8 cellular contexts compared by ENCODE assay signal in the genomic region with DNA sequence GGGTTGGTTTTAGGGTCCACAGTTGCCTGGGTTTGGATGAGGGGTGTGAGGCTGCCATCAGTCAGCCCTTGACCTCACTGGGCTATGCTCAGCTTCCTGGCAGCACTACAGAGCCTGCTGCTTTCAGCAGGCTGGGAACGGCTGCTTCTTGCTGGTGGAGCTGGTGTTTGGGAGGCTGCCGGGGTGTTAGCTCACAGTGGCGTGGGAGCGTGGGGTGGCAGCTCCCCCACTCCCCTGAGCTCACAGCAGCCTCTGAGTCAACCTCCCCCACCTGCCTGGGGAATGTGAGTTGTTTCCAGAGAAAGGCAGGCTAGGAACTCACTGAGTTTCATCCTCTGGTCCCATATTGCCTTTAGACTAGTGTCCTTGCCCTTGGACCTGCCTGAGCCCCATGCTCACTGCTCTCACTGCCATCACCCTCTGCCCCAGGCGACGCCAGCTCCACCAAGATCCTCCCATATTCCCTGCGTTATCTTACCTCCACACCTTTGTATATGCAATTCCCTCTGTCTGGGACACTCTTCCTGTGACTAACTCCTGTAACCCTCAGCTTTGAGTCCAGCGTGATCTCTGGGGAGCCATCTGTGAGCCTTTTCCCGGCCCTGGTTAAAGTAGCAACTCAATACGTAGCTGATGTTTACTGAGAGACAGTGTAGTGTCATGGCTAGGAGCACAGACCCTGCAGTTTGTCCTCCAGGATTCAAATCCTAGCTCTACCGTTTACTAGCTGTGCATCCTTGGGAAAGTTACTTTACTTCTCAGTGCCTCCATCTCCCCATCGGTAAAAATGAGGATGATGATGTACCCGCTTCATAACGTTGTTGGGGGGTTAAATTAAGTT. TPM values are rescaled to one million over a fixed set of nuclear protein-coding genes. Genes with fewer than 3 reads are reported as not detected.
DNase-seq lines count a peak whose midpoint lies in the region; ATAC-seq and TF ChIP-seq lines count a peak whose summit lies in the region.
"Had no signal": no experiment of that assay in that cellular context is flagged by ENCODE, and none has a peak within 500 bp of the region (broad histone marks: within the 10 kb centered on the region; RNA-seq: fewer than 3 reads in every experiment).

No MANE protein-coding gene starts in this region.

- no peaks in the 10 kb centered on the region for H3K9me3 ChIP-seq in stomach

- in situ Hi-C loops in GM13976 (cut with MboI; ENCODE audit: low sequenced_read_pairs, unreplicated experiment), result no loop called here

- TF ChIP-seq POLR2A in stomach (IDR thresholded peaks at IDR 0.05), result no peak

- no peak overlapping the region for H3K4me3 ChIP-seq in stomach

- DNase-seq in T follicular helper cell (ENCODE audit: low read depth), result peak; percentile 44
- DNase-seq in activated gamma-delta T cell (lab: John Stamatoyannopoulos, UW), result peak; percentile 27
- DNase-seq in left kidney (ENCODE audit: low read depth, low spot score), result peak; percentile 35
- no peak for DNase-seq in stomach
- DNase-seq in GM13976 (ENCODE audit: low spot score), result no peak

- peak overlapping the region in 3 of 5 donors; percentile 28 to 59 (median 49) for H3K27ac ChIP-seq in stomach
- H3K27ac ChIP-seq: KMS-11 had no signal

- 68 to 76% (median 73%) methylated on average over 11 to 14 of the region's 14 CpGs for WGBS in stomach, 5 donors

- ATAC-seq in HG02970 (IDR thresholded peaks at IDR 0.05; ENCODE audit: low FRiP score, unreplicated experiment), result no peak
- ATAC-seq in GM18520 (IDR thresholded peaks at IDR 0.05; ENCODE audit: unreplicated experiment), result no peak

- intact Hi-C loops in stomach (cut with DNase I; ENCODE audit: low total_unique reads), result no loop called here

- no peak for TF ChIP-seq CTCF in stomach (IDR thresholded peaks at IDR 0.05)
- no peak for TF ChIP-seq CTCF in GM13976 (IDR thresholded peaks at IDR 0.05; ENCODE audit: borderline replicate concordance, control extremely low read depth, extremely low read depth, insufficient read depth, missing control alignments)

- H3K36me3 ChIP-seq in stomach, result no peaks in the 10 kb centered on the region

- no peak for TF ChIP-seq EP300 in stomach (IDR thresholded peaks at IDR 0.05)

- no peaks in the 10 kb centered on the region for H3K4me1 ChIP-seq in stomach

- peaks cover 0 to 10% (median 0%) of the 10 kb centered on the region in 3 donors for H3K27me3 ChIP-seq in stomach

RNA-seq across cellular contexts. Expression of gene PPP1R16B, which starts 34.8 kb away (rescaled TPM):
- total RNA-seq in stomach, result 10 to 100 TPM in 3 of 5 donors, 1 to 10 TPM in 2; 5.2 to 18.7 (median 11.0) TPM
- 1 to 10 TPM; 1.2 to 1.5 (median 1.5) TPM for polyA plus RNA-seq in stomach

Comparison
In these comparisons a context has a peak if more than half of its experiments do, and no peak if none do; other contexts are left out.
1. DNase-seq: peak in T follicular helper cell (single experiment), activated gamma-delta T cell (single experiment) and left kidney (single experiment); none in stomach (single experiment) and GM13976 (single experiment).